Comparison of ENCODE assay signal across 34 cellular contexts in the genomic region with DNA sequence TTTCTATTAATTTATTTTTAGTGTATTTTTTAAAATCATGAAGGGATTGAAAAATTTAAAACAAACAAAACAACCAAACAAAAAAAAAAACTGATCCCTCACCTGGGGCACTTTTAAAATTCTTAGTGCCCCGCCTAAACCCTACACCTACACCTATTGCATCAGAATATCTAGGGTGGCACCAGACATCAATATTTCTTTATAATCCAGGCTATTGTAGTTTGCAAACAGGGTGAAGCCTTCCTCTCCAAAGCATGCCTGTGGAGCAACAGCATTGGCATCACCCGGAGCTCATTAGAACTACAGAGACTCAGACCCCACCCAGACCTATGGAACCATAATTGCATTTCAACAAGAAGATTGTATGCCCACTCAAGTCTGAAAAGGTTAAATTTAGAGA. TPM values are rescaled to one million over a fixed set of nuclear protein-coding genes. Genes with fewer than 3 reads are reported as not detected.
"Had no signal": no experiment of that assay in that cellular context is flagged by ENCODE, and none has a peak within 500 bp of the region (broad histone marks: within the 10 kb centered on the region; RNA-seq: fewer than 3 reads in every experiment).

No MANE protein-coding gene starts in this region.

- ATAC-seq: activated CD8-positive, alpha-beta T cell treated with anti-CD3 and anti-CD28 coated beads for 36 hours; activated T-cell treated with anti-CD3 and anti-CD28 coated beads, Interleukin-2, amount 50 U/mL, for 72 hours; activated T-helper 17 cell treated with anti-CD3 and anti-CD28 coated beads, Interleukin-2, amount 50 U/mL, for 72 hours; K562; PC-3; Right ventricle myocardium inferior; SK-N-SH treated with all-trans-retinoic acid at 6 μM for 48 hours; T-cell had no signal

- H3K36me3 Mint-ChIP-seq: activated naive CD4-positive, alpha-beta T cell treated with anti-CD3 and anti-CD28 coated beads, Interleukin-2, amount 50 U/mL, for 24 hours; activated naive CD8-positive, alpha-beta T cell treated with anti-CD3 and anti-CD28 coated beads, Interleukin-2, amount 10 ng/mL, durations not matched to agents 7 days and 5 days; T-cell had no signal

- H3K9me3 ChIP-seq: ascending aorta, breast epithelium had no signal

- H3K4me3 ChIP-seq: ascending aorta, breast epithelium, K562 had no signal

- DNase-seq: activated CD4-positive, alpha-beta T cell treated with anti-CD3 and anti-CD28 coated beads, Interleukin-2, amount 10 ng/mL, durations not matched to agents 24 days and 14 days; activated CD4-positive, alpha-beta T cell treated with anti-CD3 and anti-CD28 coated beads, Interleukin-2, amount 50 U/mL, for 4 hours; activated CD8-positive, alpha-beta T cell treated with anti-CD3 and anti-CD28 coated beads for 36 hours; activated gamma-delta T cell; activated naive CD4-positive, alpha-beta T cell treated with Interleukin-2 at 50 U/mL for 16 hours; activated naive CD8-positive, alpha-beta T cell treated with anti-CD3 and anti-CD28 coated beads, Interleukin-2, amount 10 ng/mL, durations not matched to agents 7 days and 5 days; activated T-cell treated with anti-CD3 and anti-CD28 coated beads, Interleukin-2, amount 50 U/mL, for 1 hour; activated T-cell treated with anti-CD3 and anti-CD28 coated beads, Interleukin-2, amount 50 U/mL, for 72 hours; amygdala; caudate nucleus; cerebellar nuclear complex; NCI-H1105; NCI-H1417 treated with DMSO at 0.1 percent for 48 hours; NCI-H187 treated with DMSO at 0.1 percent for 48 hours; NCI-H2081; NCI-H345; NCI-H524 treated with DMSO at 0.1 percent for 48 hours; NK-92 treated with Interleukin-12 subunit alpha and Interleukin-12 subunit beta, amount 100 ng/mL, for 24 hours; PC-3; SIG-M5; T-cell; T-helper 2 cell; T-helper 9 cell; WERI-Rb-1 had no signal

- FAIRE-seq: K562, RCC 7860 had no signal

- H3K27me3 ChIP-seq: ascending aorta, breast epithelium had no signal

- H3K4me1 Mint-ChIP-seq: activated CD4-positive, alpha-beta T cell treated with anti-CD3 and anti-CD28 coated beads, Interleukin-2, amount 10 ng/mL, durations not matched to agents 24 days and 14 days; activated naive CD4-positive, alpha-beta T cell treated with anti-CD3 and anti-CD28 coated beads, Interleukin-2, amount 50 U/mL, for 24 hours; activated naive CD8-positive, alpha-beta T cell treated with anti-CD3 and anti-CD28 coated beads, Interleukin-2, amount 10 ng/mL, durations not matched to agents 7 days and 5 days; activated T-helper 17 cell treated with anti-CD3 and anti-CD28 coated beads, Interleukin-2, amount 50 U/mL, for 72 hours; T-cell had no signal

- H3K27ac Mint-ChIP-seq: activated CD4-positive, alpha-beta T cell treated with anti-CD3 and anti-CD28 coated beads, Interleukin-2, amount 10 ng/mL, durations not matched to agents 24 days and 14 days; activated CD8-positive, alpha-beta T cell treated with anti-CD3 and anti-CD28 coated beads for 36 hours; activated naive CD4-positive, alpha-beta T cell treated with anti-CD3 and anti-CD28 coated beads, Interleukin-2, amount 50 U/mL, for 24 hours; activated naive CD8-positive, alpha-beta T cell treated with anti-CD3 and anti-CD28 coated beads, Interleukin-2, amount 10 ng/mL, durations not matched to agents 7 days and 5 days; activated T-cell treated with anti-CD3 and anti-CD28 coated beads, Interleukin-2, amount 50 U/mL, for 72 hours; activated T-helper 17 cell treated with anti-CD3 and anti-CD28 coated beads, Interleukin-2, amount 50 U/mL, for 72 hours; T-cell had no signal

- H3K4me3 Mint-ChIP-seq: activated CD4-positive, alpha-beta T cell treated with anti-CD3 and anti-CD28 coated beads, Interleukin-2, amount 10 ng/mL, durations not matched to agents 24 days and 14 days; activated CD8-positive, alpha-beta T cell treated with anti-CD3 and anti-CD28 coated beads for 36 hours; activated naive CD4-positive, alpha-beta T cell treated with anti-CD3 and anti-CD28 coated beads, Interleukin-2, amount 50 U/mL, for 24 hours; activated naive CD8-positive, alpha-beta T cell treated with anti-CD3 and anti-CD28 coated beads, Interleukin-2, amount 10 ng/mL, durations not matched to agents 7 days and 5 days; activated T-cell treated with anti-CD3 and anti-CD28 coated beads, Interleukin-2, amount 50 U/mL, for 72 hours; activated T-helper 17 cell treated with anti-CD3 and anti-CD28 coated beads, Interleukin-2, amount 50 U/mL, for 72 hours; T-cell had no signal

- H3K36me3 ChIP-seq: ascending aorta, breast epithelium, WERI-Rb-1 had no signal

RNA-seq across cellular contexts. Expression of a gene that starts 54.9 kb away (rescaled TPM):
- total RNA-seq: activated CD4-positive, alpha-beta T cell treated with anti-CD3 and anti-CD28 coated beads, Interleukin-2, amount 10 ng/mL, durations not matched to agents 24 days and 14 days; activated CD8-positive, alpha-beta memory T cell treated with anti-CD3 and anti-CD28 coated beads for 36 hours; activated CD8-positive, alpha-beta T cell treated with anti-CD3 and anti-CD28 coated beads for 36 hours; activated naive CD8-positive, alpha-beta T cell treated with anti-CD3 and anti-CD28 coated beads, Interleukin-2, amount 10 ng/mL, durations not matched to agents 7 days and 5 days; activated T-cell treated with anti-CD3 and anti-CD28 coated beads, Interleukin-2, amount 50 U/mL, for 72 hours; activated T-helper 17 cell treated with anti-CD3 and anti-CD28 coated beads, Interleukin-2, amount 50 U/mL, for 72 hours; MCF 10A; T-cell had no signal
